In the genomic region with DNA sequence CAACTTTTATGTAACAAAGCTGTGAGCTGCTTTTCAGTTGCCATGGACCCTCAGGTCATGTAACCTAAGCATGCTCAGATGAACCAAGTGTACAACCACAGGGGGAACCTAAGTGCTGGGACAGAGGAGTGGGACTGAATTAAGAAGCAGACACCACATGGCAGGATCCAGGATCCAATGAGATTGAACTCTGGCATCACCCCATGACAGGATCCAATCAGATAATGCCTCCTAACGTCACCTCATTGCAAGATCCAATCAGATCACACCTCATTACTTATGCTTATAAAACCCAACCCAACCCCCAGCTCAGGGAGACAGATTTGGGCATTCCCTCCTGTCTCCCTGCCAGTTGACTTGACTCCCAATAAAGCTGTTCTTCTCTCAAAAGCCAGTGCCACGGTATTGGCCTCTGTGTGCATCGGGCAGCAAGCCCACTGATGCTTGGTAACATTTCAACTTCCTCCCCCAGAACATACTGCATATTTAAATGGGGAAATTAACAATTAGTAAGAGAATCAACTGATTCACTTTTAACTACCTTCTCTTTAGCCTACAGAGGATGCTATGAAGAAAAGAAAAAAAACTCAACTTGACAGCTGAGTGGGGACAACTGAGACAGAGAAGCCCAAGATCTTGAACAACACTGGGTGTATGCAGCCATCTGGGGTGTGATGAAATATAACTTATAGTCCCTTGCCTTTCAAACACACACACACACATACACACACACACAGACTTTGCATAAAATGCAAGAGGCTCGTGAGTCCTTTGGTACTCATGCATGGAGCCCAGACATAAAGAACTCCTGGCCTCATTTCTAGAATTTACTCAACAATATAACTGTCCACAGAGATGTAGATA, we compare ENCODE assay signal across 1 cellular context.
TF ChIP-seq lines count a peak whose summit lies in the region.

No MANE protein-coding gene starts in this region.

TF ChIP-seq in WTC11, 78 proteins besides CTCF, POLR2A, EP300 and RAD21:
- TF ChIP-seq MXD4 (CRISPR knock-in tag; IDR thresholded peaks at IDR 0.05; ENCODE audit: borderline replicate concordance) (no peak), SP1 (CRISPR knock-in tag; conservative IDR thresholded peaks at IDR 0.05) (no peak)
TF ChIP-seq in WTC11: peak in this region for 0.
